1 cellular context compared by ENCODE assay signal in genomic region chr21:39430457-39430856, GRCh38.
TF ChIP-seq lines count a peak whose summit lies in the region.

No MANE protein-coding gene starts in this region.

TF ChIP-seq in GM23338, 12 proteins besides CTCF, POLR2A, EP300 and RAD21:
- TF ChIP-seq EZH2phosphoT487 (IDR thresholded peaks at IDR 0.05; ENCODE audit: unreplicated experiment): no peak
- no peak for TF ChIP-seq POLR2AphosphoS5 (IDR thresholded peaks at IDR 0.05; ENCODE audit: low read depth)
- no peak for TF ChIP-seq REST (IDR thresholded peaks at IDR 0.05; ENCODE audit: unreplicated experiment)
- TF ChIP-seq ETS1 (IDR thresholded peaks at IDR 0.05): no peak
- TF ChIP-seq JUNB (IDR thresholded peaks at IDR 0.05; ENCODE audit: unreplicated experiment): no peak
- TF ChIP-seq EZH2 (IDR thresholded peaks at IDR 0.05; ENCODE audit: low read depth, unreplicated experiment): no peak
- no peak for TF ChIP-seq ZNF462 (CRISPR knock-in tag; IDR thresholded peaks at IDR 0.05)
- no peak for TF ChIP-seq NANOG (IDR thresholded peaks at IDR 0.05; ENCODE audit: borderline replicate concordance)
- no peak for TF ChIP-seq ZNF114 (CRISPR knock-in tag; IDR thresholded peaks at IDR 0.05)
- TF ChIP-seq ZNF331 (CRISPR knock-in tag; IDR thresholded peaks at IDR 0.05; ENCODE audit: low read depth): no peak
- no peak for TF ChIP-seq STAT1 (IDR thresholded peaks at IDR 0.05; ENCODE audit: unreplicated experiment)
- no peak for TF ChIP-seq CREB1 (CRISPR knock-in tag; IDR thresholded peaks at IDR 0.05; ENCODE audit: low read depth)
